In the genomic region with DNA sequence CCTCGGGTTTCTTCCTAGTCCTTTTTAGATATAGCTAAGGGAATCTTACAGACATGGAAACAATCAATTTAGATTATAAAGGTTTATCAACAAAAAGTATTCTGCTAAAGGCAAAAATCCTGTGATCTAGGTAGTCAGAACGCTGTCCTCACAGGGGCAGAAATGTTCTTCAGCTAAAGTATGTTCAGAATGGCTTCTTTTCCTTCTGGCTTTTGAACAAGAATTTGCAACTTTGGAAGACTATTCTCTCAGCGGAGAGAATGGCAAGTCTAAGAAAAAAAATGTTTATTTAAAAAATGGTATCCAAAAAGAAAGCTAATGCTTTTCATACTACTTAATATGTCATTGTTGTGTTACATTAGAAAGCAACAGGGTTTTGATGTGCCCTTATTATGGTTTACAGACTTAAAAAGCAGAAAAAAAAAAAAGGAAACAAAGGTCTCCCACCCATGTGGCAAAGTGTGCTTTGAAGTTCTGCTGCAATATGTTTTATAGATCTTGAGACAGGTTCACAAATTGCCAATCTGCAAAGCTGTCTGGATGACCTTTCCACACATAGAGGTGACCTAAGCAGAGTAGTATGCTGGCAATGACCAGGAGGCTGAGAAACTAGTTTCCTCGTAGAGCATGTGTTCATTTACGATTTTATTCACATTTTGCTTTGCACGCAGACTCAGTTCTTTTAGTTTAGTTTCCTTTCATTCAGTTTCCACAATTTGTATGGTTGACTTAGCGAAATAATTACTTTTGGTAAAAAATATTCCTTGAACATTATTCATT, we compare ENCODE assay signal across 10 cellular contexts. TPM values are rescaled to one million over a fixed set of nuclear protein-coding genes. Genes with fewer than 3 reads are reported as not detected.
DNase-seq lines count a peak whose midpoint lies in the region; ATAC-seq and TF ChIP-seq lines count a peak whose summit lies in the region.
"Had no signal": no experiment of that assay in that cellular context is flagged by ENCODE, and none has a peak within 500 bp of the region (broad histone marks: within the 10 kb centered on the region; RNA-seq: fewer than 3 reads in every experiment).

No MANE protein-coding gene starts in this region.

- H3K9me3 ChIP-seq in left ventricle myocardium inferior (replicated peaks): peaks cover 7% of the 10 kb centered on the region
- H3K9me3 ChIP-seq: SJCRH30 had no signal

- no peaks in the 10 kb centered on the region for H3K27me3 ChIP-seq in left ventricle myocardium inferior (ENCODE audit: low read depth)
- H3K27me3 ChIP-seq: SJCRH30 had no signal

- peak overlapping the region; percentile 31 for H3K27ac ChIP-seq in left ventricle myocardium inferior (replicated peaks)

- intact Hi-C loops in left ventricle myocardium inferior (cut with micrococcal nuclease): no loop called here

- peaks cover 4% of the 10 kb centered on the region for H3K4me1 Mint-ChIP-seq in activated naive CD8-positive, alpha-beta T cell treated with anti-CD3 and anti-CD28 coated beads, Interleukin-2, amount 50 U/mL, for 24 hours

- H3K4me3 Mint-ChIP-seq in activated naive CD8-positive, alpha-beta T cell treated with anti-CD3 and anti-CD28 coated beads, Interleukin-2, amount 50 U/mL, for 24 hours: no peak overlapping the region

- TF ChIP-seq CTCF in left ventricle myocardium inferior (IDR thresholded peaks at IDR 0.05; ENCODE audit: borderline replicate concordance): no peak

- H3K4me3 ChIP-seq in left ventricle myocardium inferior (no peak overlapping the region), skeletal muscle cell (ENCODE audit: low read depth, low read length) (no peak overlapping the region)
- H3K4me3 ChIP-seq: SJCRH30 had no signal

- DNase-seq in ELR (ENCODE audit: low read depth) (peak; percentile 56), amniotic epithelial cell (ENCODE audit: low read depth) (peak; percentile 75), left ventricle myocardium inferior (no peak), skeletal muscle cell (ENCODE audit: low read depth) (peak; percentile 43), 8988T (no peak), GM19238 (ENCODE audit: insufficient read length, low spot score) (no peak)
- no peak for DNase-seq in activated naive CD8-positive, alpha-beta T cell treated with anti-CD3 and anti-CD28 coated beads, Interleukin-2, amount 50 U/mL, for 24 hours
- DNase-seq: MV-4-11 had no signal

- H3K27ac Mint-ChIP-seq in activated naive CD8-positive, alpha-beta T cell treated with anti-CD3 and anti-CD28 coated beads, Interleukin-2, amount 50 U/mL, for 24 hours: no peak overlapping the region

- H3K27me3 Mint-ChIP-seq in activated naive CD8-positive, alpha-beta T cell treated with anti-CD3 and anti-CD28 coated beads, Interleukin-2, amount 50 U/mL, for 24 hours: peaks cover 1% of the 10 kb centered on the region

- no peaks in the 10 kb centered on the region for H3K36me3 Mint-ChIP-seq in activated naive CD8-positive, alpha-beta T cell treated with anti-CD3 and anti-CD28 coated beads, Interleukin-2, amount 50 U/mL, for 24 hours (ENCODE audit: low read depth)

- no peaks in the 10 kb centered on the region for H3K9me3 Mint-ChIP-seq in activated naive CD8-positive, alpha-beta T cell treated with anti-CD3 and anti-CD28 coated beads, Interleukin-2, amount 50 U/mL, for 24 hours

- peaks cover 18% of the 10 kb centered on the region for H3K4me1 ChIP-seq in left ventricle myocardium inferior
- H3K4me1 ChIP-seq: SJCRH30 had no signal

- ATAC-seq in GM21723 (IDR thresholded peaks at IDR 0.05; ENCODE audit: unreplicated experiment): no peak
- no peak for ATAC-seq in activated naive CD8-positive, alpha-beta T cell treated with anti-CD3 and anti-CD28 coated beads, Interleukin-2, amount 50 U/mL, for 24 hours

- H3K36me3 ChIP-seq in left ventricle myocardium inferior: no peaks in the 10 kb centered on the region
- H3K36me3 ChIP-seq: SJCRH30 had no signal

RNA-seq across cellular contexts. Expression of a gene that starts 45.1 kb away (rescaled TPM):
- total RNA-seq in left ventricle myocardium inferior: 77.5 TPM

Comparison
In these comparisons a context has a peak if more than half of its experiments do, and no peak if none do; other contexts are left out.
1. DNase-seq: peak in ELR (single experiment), amniotic epithelial cell (single experiment) and skeletal muscle cell (single experiment); none in left ventricle myocardium inferior (single experiment), activated naive CD8-positive, alpha-beta T cell treated with anti-CD3 and anti-CD28 coated beads, Interleukin-2, amount 50 U/mL, for 24 hours (single experiment), 8988T (single experiment) and GM19238 (single experiment).